1 cellular context compared by ENCODE assay signal in genomic region chr1:110229348-110230001, GRCh38.
TF ChIP-seq lines count a peak whose summit lies in the region.

No MANE protein-coding gene starts in this region.

TF ChIP-seq in H1, 55 proteins besides CTCF, POLR2A, EP300 and RAD21:
- TF ChIP-seq CHD7 (IDR thresholded peaks at IDR 0.05; ENCODE audit: insufficient replicate concordance, low read length) = no peak
- TF ChIP-seq HDAC6 (IDR thresholded peaks at IDR 0.05; ENCODE audit: low read depth, low read length) = no peak
- no peak for TF ChIP-seq SP2 (IDR thresholded peaks at IDR 0.05; ENCODE audit: low read length)
- TF ChIP-seq RNF2 (IDR thresholded peaks at IDR 0.05; ENCODE audit: borderline replicate concordance, low read depth, low read length, missing control alignments, poor library complexity, severe bottlenecking) = no peak
- no peak for TF ChIP-seq SP4 (IDR thresholded peaks at IDR 0.05; ENCODE audit: low read length)
- no peak for TF ChIP-seq SIN3A (conservative IDR thresholded peaks at IDR 0.05 in 1 of 2, IDR thresholded peaks at IDR 0.05 in 1 of 2; ENCODE audit: low read depth in 1 of 2, low read length in 2 of 2)
- TF ChIP-seq KDM4A (IDR thresholded peaks at IDR 0.05; ENCODE audit: low read depth, low read length, severe bottlenecking) = no peak
- no peak for TF ChIP-seq SRF (IDR thresholded peaks at IDR 0.05; ENCODE audit: low read depth, low read length)
- no peak for TF ChIP-seq GTF2F1 (IDR thresholded peaks at IDR 0.05; ENCODE audit: borderline replicate concordance, low read depth, low read length)
- no peak for TF ChIP-seq SAP30 (IDR thresholded peaks at IDR 0.05; ENCODE audit: insufficient read depth, insufficient replicate concordance, low read length)
- TF ChIP-seq TCF12 (IDR thresholded peaks at IDR 0.05; ENCODE audit: low read depth, low read length) = no peak
TF ChIP-seq in H1: peak in this region for 0.
